Comparison of ENCODE assay signal across 1 cellular context in the genomic region with DNA sequence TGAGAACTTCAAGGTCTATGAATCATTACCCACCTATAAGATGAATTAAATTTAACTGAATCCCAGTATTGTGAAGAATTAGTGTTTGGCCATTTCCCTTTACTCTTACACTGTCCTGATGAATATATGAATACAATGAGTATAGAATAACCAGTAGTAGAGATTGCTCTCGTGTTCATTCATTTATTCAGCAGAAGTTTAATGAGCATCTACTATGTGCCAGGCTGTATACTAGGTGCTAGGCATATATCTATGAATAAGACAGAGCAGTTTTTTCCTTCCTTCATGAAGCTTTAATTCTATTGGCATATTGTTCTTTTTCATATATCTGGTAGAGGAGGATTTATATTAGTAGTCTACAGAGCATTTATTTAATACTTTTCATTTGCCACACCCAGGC.
A peak's percentile ranks its signal among the peaks of the same experiment; 100 is the strongest.
TF ChIP-seq lines count a peak whose summit lies in the region.

No MANE protein-coding gene starts in this region.

TF ChIP-seq in GM12878, 131 proteins besides CTCF, POLR2A, EP300 and RAD21:
- TF ChIP-seq CHD4 (IDR thresholded peaks at IDR 0.05) = no peak
- no peak for TF ChIP-seq SUPT20H (IDR thresholded peaks at IDR 0.05; ENCODE audit: borderline replicate concordance, control insufficient read depth, low read depth, low read length)
- TF ChIP-seq ZNF24 (IDR thresholded peaks at IDR 0.05) = 0 out of 2 replicates have a peak, but pooled peaks have one; percentile 38
